In the genomic region with DNA sequence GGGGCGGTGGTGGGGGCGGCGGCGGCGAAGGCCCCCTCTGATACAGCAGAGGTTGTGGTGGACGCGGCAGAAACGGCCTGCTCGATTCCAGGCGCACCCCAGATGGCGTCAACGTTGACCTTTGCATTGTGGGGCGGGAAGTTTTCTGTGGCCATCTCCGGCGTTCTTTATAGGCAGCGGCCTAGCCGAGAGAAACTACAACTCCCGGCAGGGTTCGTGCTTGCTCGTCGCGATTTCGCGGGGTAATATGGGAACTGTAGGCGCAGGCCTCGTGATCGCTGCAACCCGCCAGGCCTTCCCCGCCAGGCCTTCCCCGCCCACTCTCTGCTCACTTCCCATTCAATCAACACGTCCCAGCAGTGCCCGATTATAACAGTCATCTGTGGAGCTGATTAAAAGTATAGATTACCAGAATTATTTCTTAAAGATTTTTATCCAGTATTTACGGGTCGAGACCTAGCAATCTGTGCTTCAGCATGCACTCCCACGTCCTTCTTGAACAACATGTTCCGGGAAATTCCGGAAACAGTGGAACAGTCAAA, we compare ENCODE assay signal across 8 cellular contexts. TPM values are rescaled to one million over a fixed set of nuclear protein-coding genes. Genes with fewer than 3 reads are reported as not detected.
A peak's percentile ranks its signal among the peaks of the same experiment; 100 is the strongest.
DNase-seq lines count a peak whose midpoint lies in the region; ATAC-seq and TF ChIP-seq lines count a peak whose summit lies in the region.

A gene (minus strand): TSS at position 74 of the 542 bp plus-strand sequence. CDS start 214 bp downstream, outside the sequence.

- H3K9me2 ChIP-seq in PC-9 (ENCODE audit: insufficient read depth) = no peaks in the 10 kb centered on the region

- peaks cover 31% of the 10 kb centered on the region for H4K20me1 ChIP-seq in PC-9 (ENCODE audit: insufficient read depth)

- H3K9me3 ChIP-seq in PC-9 (ENCODE audit: insufficient read depth, low read depth) = no peaks in the 10 kb centered on the region
- H3K9me3 ChIP-seq in mucosa of descending colon = no peaks in the 10 kb centered on the region

- TF ChIP-seq CTCF in PC-9 (conservative IDR thresholded peaks at IDR 0.05) (no peak), mucosa of descending colon (IDR thresholded peaks at IDR 0.05) (no peak)

- H3K36me3 ChIP-seq in PC-9 (ENCODE audit: low read depth) = peaks cover 12% of the 10 kb centered on the region; the same call in 1 of the 2 replicates
- no peaks in the 10 kb centered on the region for H3K36me3 ChIP-seq in mucosa of descending colon (ENCODE audit: low read depth)

- H3K4me3 ChIP-seq in PC-9 (peak within 1 kb of the TSS; percentile 98), mucosa of descending colon (peak within 1 kb of the TSS; percentile 95)

- H3K4me1 ChIP-seq in PC-9 (replicated peaks; ENCODE audit: insufficient read depth) (peaks cover 31% of the 10 kb centered on the region), mucosa of descending colon (ENCODE audit: low read depth) (peaks cover 13% of the 10 kb centered on the region)

- H3K79me2 ChIP-seq in PC-9 (ENCODE audit: low read depth) = peaks cover 46% of the 10 kb centered on the region

- POLR2A ChIA-PET in PC-9 (lab: Charles Lee; ENCODE audit: unreplicated experiment) = interaction anchor here (0.6 to 1.0 kb wide), 3 partner anchors 200 to 346 kb away, joined by 3 to 5 read pairs (median 4); no protein-coding TSS in a partner anchor

- no peaks in the 10 kb centered on the region for H3K27me3 ChIP-seq in PC-9 (ENCODE audit: insufficient read depth, low read depth)

- in situ Hi-C loops in KBM-7 (cut with MboI; ENCODE audit: low pct_unique_long_range_greater_than_20kb, low sequenced_read_pairs) = loop anchor here (25.0 kb wide), 1 partner anchor 696 kb away; no protein-coding TSS in a partner anchor

- H3F3A ChIP-seq in PC-9 (ENCODE audit: insufficient read depth, low read depth) = no peaks in the 10 kb centered on the region

- peak within 1 kb of the TSS; percentile 84 for H3K27ac ChIP-seq in PC-9
- H3K27ac ChIP-seq in epithelial cell of prostate = peak within 1 kb of the TSS; percentile 74

- peak within 1 kb of the TSS; percentile 76 for H2AFZ ChIP-seq in PC-9

- TSS peak; percentile 50 for BruUV-seq in PC-9 (replicated peaks; lab: Mats Ljungman, UMichigan)

- intact Hi-C loops in PC-9 (cut with micrococcal nuclease; ENCODE audit: unreplicated experiment) = loop anchor here (1.0 to 10.0 kb wide), 8 partner anchors 292 to 909 kb away; a partner anchor contains a TSS
- intact Hi-C loops in mucosa of descending colon (cut with DNase I, micrococcal nuclease) = loop anchor here (5.0 to 10.0 kb wide), 3 partner anchors 271 to 698 kb away; a partner anchor contains a TSS

- peak; percentile 94 for ATAC-seq in GM21723 (IDR thresholded peaks at IDR 0.05; ENCODE audit: unreplicated experiment)
- peak; percentile 98 for ATAC-seq in mucosa of descending colon

- DNase-seq in DMS153 (lab: John Stamatoyannopoulos, UW) (peak; percentile 87), KBM-7 (peak; percentile 98), PC-9 (peak; percentile 94 to 97), epithelial cell of prostate (ENCODE audit: low read depth, low spot score) (peak; percentile 90), mucosa of descending colon (peak; percentile 96 to 97 (median 97))
- DNase-seq in activated T-cell treated with anti-CD3 and anti-CD28 coated beads, Interleukin-2, amount 50 U/mL, for 1 hour = peak; percentile 91
- peak; percentile 83 to 87 for DNase-seq in stimulated activated CD8-positive, alpha-beta memory T cell treated with anti-CD3 and anti-CD28 coated beads, Interleukin-4, amount 100 ng/mL, for 1 hour (ENCODE audit: low read depth in 2 of 2, low spot score in 1 of 2)

- CTCF ChIA-PET in PC-9 (lab: Charles Lee) = interaction anchor here (0.6 to 1.4 kb wide), 7 partner anchors 252 to 909 kb away, joined by 3 to 9 read pairs (median 3); no protein-coding TSS in a partner anchor

- peak within 1 kb of the TSS; percentile 99 for H3K4me2 ChIP-seq in PC-9

RNA-seq across cellular contexts. Expression of the gene that starts here (rescaled TPM):
- 62.2 and 73.2 TPM in 2 replicates for total RNA-seq in PC-9 (2021)
- 10 to 100 TPM; 22.1 to 38.3 (median 25.9) TPM for total RNA-seq in mucosa of descending colon

Comparison
In these comparisons a context has a peak if more than half of its experiments do, and no peak if none do; other contexts are left out.
1. Peak in every context shown above with its lines: DNase-seq, ATAC-seq, H3K4me3 ChIP-seq and H3K27ac ChIP-seq.